8 cellular contexts compared by ENCODE assay signal in the genomic region with DNA sequence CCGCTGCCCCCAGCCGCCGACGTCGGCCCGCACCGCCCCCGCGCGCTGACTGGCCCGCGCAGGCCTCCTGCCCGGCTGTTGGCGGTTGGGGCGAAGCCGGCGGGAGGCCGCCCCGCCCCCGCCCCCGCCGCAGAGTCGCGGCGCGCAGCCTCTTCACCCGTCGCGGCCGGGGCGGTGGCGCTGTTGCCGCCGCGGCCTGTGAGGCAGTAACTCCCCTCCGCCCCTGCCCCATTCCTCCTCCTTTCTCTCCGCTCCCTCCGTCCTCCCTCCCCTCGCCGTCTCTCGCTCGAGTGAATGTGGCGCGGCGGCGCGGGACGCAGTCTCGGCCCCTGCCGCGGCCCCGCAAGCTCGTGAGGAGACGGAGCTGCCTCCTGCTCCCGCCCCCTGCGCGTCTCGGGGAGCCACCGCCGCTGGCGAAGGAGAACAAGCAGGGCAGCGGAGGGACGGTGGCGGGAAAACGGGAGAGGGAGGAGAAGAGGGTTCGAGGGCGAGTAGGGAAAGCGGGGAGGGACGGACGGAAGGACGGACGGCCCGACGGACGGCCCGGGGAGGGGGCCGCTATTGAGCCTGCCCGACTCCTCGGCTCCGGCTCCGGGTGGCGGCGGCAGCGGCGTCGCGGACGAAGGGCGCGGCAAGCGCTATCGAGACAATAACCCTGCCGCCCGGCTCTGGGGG. TPM values are rescaled to one million over a fixed set of nuclear protein-coding genes. Genes with fewer than 3 reads are reported as not detected.
DNase-seq lines count a peak whose midpoint lies in the region; ATAC-seq and TF ChIP-seq lines count a peak whose summit lies in the region.

No MANE protein-coding gene starts in this region.

- peak; percentile 19 for ATAC-seq in HG03060 (IDR thresholded peaks at IDR 0.05; ENCODE audit: low read depth, unreplicated experiment)

- H3K27ac ChIP-seq in AG04450 (ENCODE audit: low read depth, low read length), result peak overlapping the region; percentile 98
- peak overlapping the region; percentile 98 for H3K27ac ChIP-seq in VCaP

- H3K27me3 ChIP-seq in AG04450 (ENCODE audit: control insufficient read depth, insufficient read depth, low read length), result no peaks in the 10 kb centered on the region

- CTCF ChIA-PET in AG04450 (lab: Charles Lee), result interaction anchor here (0.6 to 0.7 kb wide), 3 partner anchors 20 to 249 kb away, joined by 3 to 5 read pairs (median 5); no protein-coding TSS in a partner anchor

- no peaks in the 10 kb centered on the region for H3K9me3 ChIP-seq in AG04450 (ENCODE audit: control insufficient read depth, insufficient read depth, low read length)

- POLR2A ChIA-PET in AG04450 (lab: Yijun Ruan, JAX), result interaction anchor here (0.6 to 1.5 kb wide), 19 partner anchors 11 to 269 kb away, joined by 3 to 7 read pairs (median 3); partner anchors contain the start of gene SREK1

- peak overlapping the region; percentile 85 for H3K4me3 ChIP-seq in AG04450 (ENCODE audit: low read depth, low read length)
- H3K4me3 ChIP-seq in cardiac fibroblast (replicated peaks in 1 of 2; ENCODE audit: low read depth in 2 of 2, low read length in 2 of 2), result peak overlapping the region; percentile 79 to 86

- TF ChIP-seq POLR2A in GM18526 (IDR thresholded peaks at IDR 0.05; ENCODE audit: extremely low read depth, insufficient read length), result peak; percentile 67

- 0 out of 2 replicates have a peak, but pooled peaks have one; percentile 33 for TF ChIP-seq CTCF in AG04450 (IDR thresholded peaks at IDR 0.05; ENCODE audit: low read depth, low read length)
- peak; percentile 71 for TF ChIP-seq CTCF in VCaP (conservative IDR thresholded peaks at IDR 0.05)
- TF ChIP-seq CTCF in cardiac fibroblast (IDR thresholded peaks at IDR 0.05; ENCODE audit: low read depth, low read length), result peak; percentile 7

- DNase-seq in AG04450 (ENCODE audit: low read depth, low spot score) (peak; percentile 50), NCI-H2107 treated with DMSO at 0.1 percent for 48 hours (lab: John Stamatoyannopoulos, UW; ENCODE audit: unreplicated experiment) (peak; percentile 32), cardiac fibroblast (ENCODE audit: low read depth in 2 of 2) (peak; percentile 78 to 93), islet precursor cell (peak; percentile 95)
- DNase-seq in stimulated activated CD4-positive, alpha-beta T cell treated with anti-CD3 and anti-CD28 coated beads, Interleukin-12 subunit alpha, Interleukin-12 subunit beta, amount 100 ng/mL, for 4 hours, result peak; percentile 68

RNA-seq across cellular contexts. Expression of gene ERBIN, which starts 0.6 kb away (rescaled TPM):
- polyA plus RNA-seq in AG04450 (2011; rRNA removed), result 43.4 and 64.8 TPM in 2 replicates
- polyA minus RNA-seq in AG04450 (2011; rRNA and poly(A)+ RNA removed), result 63.9 and 91.7 TPM in 2 replicates

Comparison
In these comparisons a context has a peak if more than half of its experiments do, and no peak if none do; other contexts are left out.
1. Peak in every context shown above with its lines: DNase-seq, ATAC-seq, H3K4me3 ChIP-seq and H3K27ac ChIP-seq.
2. DNase-seq: peak in every context shown above with its lines; median percentile 95 in islet precursor cell; 86 in cardiac fibroblast; 68 in stimulated activated CD4-positive, alpha-beta T cell treated with anti-CD3 and anti-CD28 coated beads, Interleukin-12 subunit alpha, Interleukin-12 subunit beta, amount 100 ng/mL, for 4 hours; 50 in AG04450; 32 in NCI-H2107 treated with DMSO at 0.1 percent for 48 hours.
3. CTCF ChIP-seq: peak in every context shown above with its lines; median percentile 71 in VCaP; 33 in AG04450; 7 in cardiac fibroblast.